ENCODE assay signal across 16 cellular contexts in genomic region chr14:59098377-59098776, GRCh38.
DNase-seq lines count a peak whose midpoint lies in the region; ATAC-seq and TF ChIP-seq lines count a peak whose summit lies in the region.
"Had no signal": no experiment of that assay in that cellular context is flagged by ENCODE, and none has a peak within 500 bp of the region (broad histone marks: within the 10 kb centered on the region; RNA-seq: fewer than 3 reads in every experiment).

No MANE protein-coding gene starts in this region.

- H3K4me3 ChIP-seq in fibroblast of the aortic adventitia (ENCODE audit: low read depth, low read length) (no peak overlapping the region), sigmoid colon (no peak overlapping the region)
- H3K4me3 ChIP-seq: right atrium auricular region had no signal

- TF ChIP-seq CTCF in fibroblast of the aortic adventitia (IDR thresholded peaks at IDR 0.05; ENCODE audit: insufficient read depth, low read length) (no peak), sigmoid colon (IDR thresholded peaks at IDR 0.05) (no peak), progenitor cell of endocrine pancreas (IDR thresholded peaks at IDR 0.05; ENCODE audit: unreplicated experiment) (no peak)

- peaks cover 3% of the 10 kb centered on the region for H3K27me3 Mint-ChIP-seq in progenitor cell of endocrine pancreas

- H3K4me1 ChIP-seq in sigmoid colon, result peaks cover 0 to 9% (median 0%) of the 10 kb centered on the region in 4 donors
- H3K4me1 ChIP-seq: right atrium auricular region had no signal

- H3K4me1 Mint-ChIP-seq in progenitor cell of endocrine pancreas (ENCODE audit: low read depth), result no peaks in the 10 kb centered on the region
- H3K4me1 Mint-ChIP-seq: T-cell had no signal

- no peak overlapping the region for H3K27ac Mint-ChIP-seq in progenitor cell of endocrine pancreas
- H3K27ac Mint-ChIP-seq: naive thymus-derived CD4-positive, alpha-beta T cell; T-cell had no signal

- WGBS in sigmoid colon, 2 donors, result 84 to 86% methylated on average over 4 of the region's 4 CpGs

- ATAC-seq in SK-N-SH treated with all-trans-retinoic acid at 6 μM for 48 hours, result peak; percentile 75
- ATAC-seq: naive thymus-derived CD4-positive, alpha-beta T cell; T-cell had no signal

- no peak for TF ChIP-seq EP300 in sigmoid colon (IDR thresholded peaks at IDR 0.05)

- H3K27me3 ChIP-seq in sigmoid colon, result no peaks in the 10 kb centered on the region
- H3K27me3 ChIP-seq: right atrium auricular region had no signal

- H3K4me3 Mint-ChIP-seq in progenitor cell of endocrine pancreas (ENCODE audit: low read depth), result no peak overlapping the region
- H3K4me3 Mint-ChIP-seq: naive thymus-derived CD4-positive, alpha-beta T cell; T-cell had no signal

- no peaks in the 10 kb centered on the region for H3K36me3 ChIP-seq in sigmoid colon
- H3K36me3 ChIP-seq: right atrium auricular region had no signal

- DNase-seq in GM04504 (ENCODE audit: low read depth) (peak; percentile 44), fibroblast of the aortic adventitia (ENCODE audit: low read depth) (peak; percentile 95), stromal cell of bone marrow (ENCODE audit: low read depth) (peak; percentile 26), sigmoid colon (no peak), NCI-H1694 (lab: John Stamatoyannopoulos, UW) (no peak), progenitor cell of endocrine pancreas (ENCODE audit: low spot score, unreplicated experiment) (no peak)
- DNase-seq: activated CD4-positive, alpha-beta T cell treated with anti-CD3 and anti-CD28 coated beads for 4 hours; activated T-cell treated with anti-CD3 and anti-CD28 coated beads, Interleukin-2, amount 50 U/mL, for 1 hour; naive thymus-derived CD4-positive, alpha-beta T cell; NCI-H1092 treated with DMSO at 0.1 percent for 48 hours; NCI-H446; OCI-M1; stimulated activated naive CD4-positive, alpha-beta T cell treated with Interleukin-2 at 50 U/mL for 16 hours; T-cell had no signal

- H3K9me3 ChIP-seq in sigmoid colon, result no peaks in the 10 kb centered on the region
- H3K9me3 ChIP-seq: right atrium auricular region had no signal

- H3K36me3 Mint-ChIP-seq in progenitor cell of endocrine pancreas (ENCODE audit: insufficient read depth), result no peaks in the 10 kb centered on the region
- H3K36me3 Mint-ChIP-seq: naive thymus-derived CD4-positive, alpha-beta T cell; T-cell had no signal

- H3K9me3 Mint-ChIP-seq in progenitor cell of endocrine pancreas (ENCODE audit: low read depth), result peaks cover 3% of the 10 kb centered on the region
- H3K9me3 Mint-ChIP-seq: naive thymus-derived CD4-positive, alpha-beta T cell; T-cell had no signal

- no peak for TF ChIP-seq POLR2A in sigmoid colon (IDR thresholded peaks at IDR 0.05)

- intact Hi-C loops in sigmoid colon (cut with DNase I), result no loop called here

- no peak overlapping the region for H3K27ac ChIP-seq in sigmoid colon
- H3K27ac ChIP-seq: right atrium auricular region had no signal

TF ChIP-seq in SK-N-SH treated with all-trans-retinoic acid at 6 μM for 48 hours, 23 proteins besides CTCF, POLR2A, EP300 and RAD21:
- TF ChIP-seq CSRNP3 (CRISPR knock-in tag; IDR thresholded peaks at IDR 0.05), result no peak
- TF ChIP-seq ISL1 (CRISPR knock-in tag; IDR thresholded peaks at IDR 0.05), result peak; percentile 78

Comparison
In these comparisons a context has a peak if more than half of its experiments do, and no peak if none do; other contexts are left out.
1. DNase-seq: peak in GM04504 (single experiment), fibroblast of the aortic adventitia (single experiment) and stromal cell of bone marrow (single experiment); none in sigmoid colon (single experiment), NCI-H1694 (single experiment) and progenitor cell of endocrine pancreas (single experiment).